In genomic region chr22:32474635-32475427, GRCh38 we compare ENCODE assay signal across 8 cellular contexts. TPM values are rescaled to one million over a fixed set of nuclear protein-coding genes. Genes with fewer than 3 reads are reported as not detected.
DNase-seq lines count a peak whose midpoint lies in the region; ATAC-seq and TF ChIP-seq lines count a peak whose summit lies in the region.

Gene FBXO7 (plus strand): TSS chr22:32474811. CDS start chr22:32475003, 192 bp downstream.

- peaks cover 11% of the 10 kb centered on the region for H3K4me1 ChIP-seq in hepatocyte (ENCODE audit: insufficient read depth)

- 1% methylated on average over 74 of the region's 90 CpGs for WGBS in hepatocyte (ENCODE audit: low lambda C conversion rate, missing lambda C conversion rate)

- H3K4me3 ChIP-seq in astrocyte of the cerebellum (ENCODE audit: low read depth, low read length) (peak within 1 kb of the TSS; percentile 78), hepatocyte (peak within 1 kb of the TSS; percentile 83)

- H3K9me2 ChIP-seq in hepatocyte (replicated peaks; ENCODE audit: insufficient read depth) = no peaks in the 10 kb centered on the region

- in situ Hi-C loops in astrocyte of the cerebellum (cut with HindIII; ENCODE audit: low sequenced_read_pairs) = no loop called here

- peak within 1 kb of the TSS; percentile 81 for H2AFZ ChIP-seq in hepatocyte

- ATAC-seq in GM18502 (IDR thresholded peaks at IDR 0.05; ENCODE audit: poor library complexity, unreplicated experiment) (peak; percentile 73), HG02938 (IDR thresholded peaks at IDR 0.05; ENCODE audit: unreplicated experiment) (peak; percentile 62)

- H3K27ac ChIP-seq in hepatocyte = peak within 1 kb of the TSS; percentile 99

- H3K36me3 ChIP-seq in hepatocyte (replicated peaks; ENCODE audit: insufficient read depth, low read depth) = no peaks in the 10 kb centered on the region

- TF ChIP-seq CTCF in astrocyte of the cerebellum (IDR thresholded peaks at IDR 0.05; ENCODE audit: low read depth, low read length, missing control alignments) = peak; percentile 18
- TF ChIP-seq CTCF in hepatocyte (IDR thresholded peaks at IDR 0.05; ENCODE audit: poor library complexity) = peak; percentile 65

- no peaks in the 10 kb centered on the region for H3K27me3 ChIP-seq in hepatocyte

- peaks cover 42% of the 10 kb centered on the region for H4K20me1 ChIP-seq in hepatocyte (ENCODE audit: insufficient read depth, poor library complexity, severe bottlenecking)

- H3K9me3 ChIP-seq in hepatocyte (ENCODE audit: low read depth) = no peaks in the 10 kb centered on the region

- H3K79me2 ChIP-seq in hepatocyte = peaks cover 44% of the 10 kb centered on the region

- peak within 1 kb of the TSS; percentile 84 for H3K4me2 ChIP-seq in hepatocyte

- DNase-seq in NCI-H1930 (lab: John Stamatoyannopoulos, UW) (peak; percentile 80 to 93), T-helper 9 cell (peak; percentile 81), astrocyte of the cerebellum (ENCODE audit: low read depth) (peak; percentile 82), hepatocyte (ENCODE audit: low spot score) (peak; percentile 98), retina (peak; percentile 98), OCI-M2 (lab: John Stamatoyannopoulos, UW; ENCODE audit: unreplicated experiment) (no peak)

RNA-seq across cellular contexts. Expression of gene FBXO7, which starts in this region (rescaled TPM):
- 82.7 and 91.3 TPM in 2 replicates for total RNA-seq in hepatocyte
- polyA plus RNA-seq in hepatocyte = 92.5 and 94.2 TPM in 2 replicates
